1 cellular context compared by ENCODE assay signal in the genomic region with DNA sequence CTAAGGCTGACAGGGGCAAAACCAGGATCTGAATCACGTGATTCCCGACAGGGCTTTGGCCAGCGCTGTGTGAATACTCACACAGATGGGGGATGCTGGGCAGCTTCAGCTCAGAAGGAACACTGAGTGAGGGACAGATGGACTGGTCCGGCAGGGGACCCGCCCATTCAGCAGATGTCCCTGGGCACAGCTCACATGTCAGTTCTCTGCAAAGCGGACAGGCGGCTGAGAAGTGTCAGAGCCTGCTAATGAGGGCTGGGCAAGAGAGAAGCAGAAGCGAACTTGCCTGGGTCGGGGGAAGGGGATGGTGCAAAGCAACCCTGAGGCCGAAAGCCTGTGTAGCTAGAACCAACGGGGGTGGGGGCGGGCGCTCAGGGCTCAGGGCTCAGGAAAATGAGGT.
TF ChIP-seq lines count a peak whose summit lies in the region.

No MANE protein-coding gene starts in this region.

TF ChIP-seq in GM12878, 131 proteins besides CTCF, POLR2A, EP300 and RAD21:
- TF ChIP-seq ZNF24 (IDR thresholded peaks at IDR 0.05) (no peak), CHD1 (IDR thresholded peaks at IDR 0.05; ENCODE audit: low read depth, low read length) (no peak), ZNF207 (IDR thresholded peaks at IDR 0.05; ENCODE audit: borderline replicate concordance) (no peak), JUND (IDR thresholded peaks at IDR 0.05; ENCODE audit: low read depth, low read length) (no peak), TCF12 (IDR thresholded peaks at IDR 0.05; ENCODE audit: low read depth, low read length) (no peak), NR2F1 (conservative IDR thresholded peaks at IDR 0.05) (no peak), LARP7 (IDR thresholded peaks at IDR 0.05) (no peak), EZH2 (IDR thresholded peaks at IDR 0.05; ENCODE audit: borderline replicate concordance, control insufficient read depth, low read depth, low read length) (no peak), CEBPB (IDR thresholded peaks at IDR 0.05; ENCODE audit: borderline replicate concordance in 1 of 2, low read depth in 2 of 2, low read length in 2 of 2) (no peak), BCL11A (IDR thresholded peaks at IDR 0.05; ENCODE audit: low read depth, low read length) (no peak), RCOR1 (conservative IDR thresholded peaks at IDR 0.05; ENCODE audit: low read depth, low read length) (no peak)
- TF ChIP-seq, protein P1, sequence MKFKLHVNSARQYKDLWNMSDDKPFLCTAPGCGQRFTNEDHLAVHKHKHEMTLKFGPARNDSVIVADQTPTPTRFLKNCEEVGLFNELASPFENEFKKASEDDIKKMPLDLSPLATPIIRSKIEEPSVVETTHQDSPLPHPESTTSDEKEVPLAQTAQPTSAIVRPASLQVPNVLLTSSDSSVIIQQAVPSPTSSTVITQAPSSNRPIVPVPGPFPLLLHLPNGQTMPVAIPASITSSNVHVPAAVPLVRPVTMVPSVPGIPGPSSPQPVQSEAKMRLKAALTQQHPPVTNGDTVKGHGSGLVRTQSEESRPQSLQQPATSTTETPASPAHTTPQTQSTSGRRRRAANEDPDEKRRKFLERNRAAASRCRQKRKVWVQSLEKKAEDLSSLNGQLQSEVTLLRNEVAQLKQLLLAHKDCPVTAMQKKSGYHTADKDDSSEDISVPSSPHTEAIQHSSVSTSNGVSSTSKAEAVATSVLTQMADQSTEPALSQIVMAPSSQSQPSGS (IDR thresholded peaks at IDR 0.05; ENCODE audit: low read length), result no peak
- TF ChIP-seq, protein P2, sequence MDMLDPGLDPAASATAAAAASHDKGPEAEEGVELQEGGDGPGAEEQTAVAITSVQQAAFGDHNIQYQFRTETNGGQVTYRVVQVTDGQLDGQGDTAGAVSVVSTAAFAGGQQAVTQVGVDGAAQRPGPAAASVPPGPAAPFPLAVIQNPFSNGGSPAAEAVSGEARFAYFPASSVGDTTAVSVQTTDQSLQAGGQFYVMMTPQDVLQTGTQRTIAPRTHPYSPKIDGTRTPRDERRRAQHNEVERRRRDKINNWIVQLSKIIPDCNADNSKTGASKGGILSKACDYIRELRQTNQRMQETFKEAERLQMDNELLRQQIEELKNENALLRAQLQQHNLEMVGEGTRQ (IDR thresholded peaks at IDR 0.05; ENCODE audit: borderline replicate concordance, low read depth, low read length), result no peak
